1 cellular context compared by ENCODE assay signal in the genomic region with DNA sequence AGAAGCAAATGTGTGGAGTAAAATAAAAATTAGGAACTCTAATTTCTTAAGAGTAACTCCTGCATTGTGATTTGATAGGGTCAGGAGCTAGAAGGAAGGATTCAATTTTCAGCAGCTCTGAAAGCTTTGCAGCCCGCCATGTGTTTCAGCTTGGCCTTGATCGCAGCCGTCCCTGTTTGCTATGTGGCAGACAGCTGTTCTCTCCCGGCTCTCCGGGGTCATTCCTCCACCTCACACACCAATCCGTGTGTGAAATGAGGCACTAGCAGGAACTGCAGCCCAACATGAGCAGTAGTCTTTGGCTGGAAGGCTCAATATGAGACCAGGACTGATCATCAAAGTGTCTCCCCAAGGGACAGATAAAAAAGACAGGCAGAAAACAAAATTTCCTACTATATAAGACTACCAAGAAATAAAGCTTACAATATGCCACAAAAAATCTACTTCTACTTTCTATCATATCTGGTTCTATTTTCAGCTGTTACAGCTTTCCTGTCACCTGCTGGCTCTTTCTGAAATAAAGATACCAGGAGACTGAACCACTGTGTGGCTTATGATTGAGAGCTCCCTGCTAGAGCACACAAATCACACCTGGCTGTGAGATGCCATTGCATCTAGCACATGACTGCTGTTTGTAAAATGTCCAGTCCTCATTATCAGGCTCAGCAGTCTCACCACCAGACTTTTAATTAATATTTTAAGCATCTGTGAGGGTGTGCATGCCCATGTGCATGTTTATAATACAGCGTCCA.
TF ChIP-seq lines count a peak whose summit lies in the region.

No MANE protein-coding gene starts in this region.

TF ChIP-seq in GM12878, 131 proteins besides CTCF, POLR2A, EP300 and RAD21 (continued from another document):
- TF ChIP-seq, protein P1, sequence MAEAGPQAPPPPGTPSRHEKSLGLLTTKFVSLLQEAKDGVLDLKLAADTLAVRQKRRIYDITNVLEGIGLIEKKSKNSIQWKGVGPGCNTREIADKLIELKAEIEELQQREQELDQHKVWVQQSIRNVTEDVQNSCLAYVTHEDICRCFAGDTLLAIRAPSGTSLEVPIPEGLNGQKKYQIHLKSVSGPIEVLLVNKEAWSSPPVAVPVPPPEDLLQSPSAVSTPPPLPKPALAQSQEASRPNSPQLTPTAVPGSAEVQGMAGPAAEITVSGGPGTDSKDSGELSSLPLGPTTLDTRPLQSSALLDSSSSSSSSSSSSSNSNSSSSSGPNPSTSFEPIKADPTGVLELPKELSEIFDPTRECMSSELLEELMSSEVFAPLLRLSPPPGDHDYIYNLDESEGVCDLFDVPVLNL (IDR thresholded peaks at IDR 0.05; ENCODE audit: low read depth, low read length), result no peak
- TF ChIP-seq, protein P2, sequence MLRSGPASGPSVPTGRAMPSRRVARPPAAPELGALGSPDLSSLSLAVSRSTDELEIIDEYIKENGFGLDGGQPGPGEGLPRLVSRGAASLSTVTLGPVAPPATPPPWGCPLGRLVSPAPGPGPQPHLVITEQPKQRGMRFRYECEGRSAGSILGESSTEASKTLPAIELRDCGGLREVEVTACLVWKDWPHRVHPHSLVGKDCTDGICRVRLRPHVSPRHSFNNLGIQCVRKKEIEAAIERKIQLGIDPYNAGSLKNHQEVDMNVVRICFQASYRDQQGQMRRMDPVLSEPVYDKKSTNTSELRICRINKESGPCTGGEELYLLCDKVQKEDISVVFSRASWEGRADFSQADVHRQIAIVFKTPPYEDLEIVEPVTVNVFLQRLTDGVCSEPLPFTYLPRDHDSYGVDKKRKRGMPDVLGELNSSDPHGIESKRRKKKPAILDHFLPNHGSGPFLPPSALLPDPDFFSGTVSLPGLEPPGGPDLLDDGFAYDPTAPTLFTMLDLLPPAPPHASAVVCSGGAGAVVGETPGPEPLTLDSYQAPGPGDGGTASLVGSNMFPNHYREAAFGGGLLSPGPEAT (IDR thresholded peaks at IDR 0.05; ENCODE audit: low read depth), result no peak
- no peak for TF ChIP-seq SREBF2 (IDR thresholded peaks at IDR 0.05; ENCODE audit: low read length)
- TF ChIP-seq MTA2 (IDR thresholded peaks at IDR 0.05; ENCODE audit: low read depth), result no peak
- no peak for TF ChIP-seq KAT2A (conservative IDR thresholded peaks at IDR 0.05; ENCODE audit: control insufficient read depth, low read depth, low read length)
- TF ChIP-seq SIX5 (IDR thresholded peaks at IDR 0.05; ENCODE audit: low read depth, low read length, severe bottlenecking), result no peak
TF ChIP-seq in GM12878: peak in this region for 0.
